In genomic region chr19:51093066-51093465, GRCh38 we compare ENCODE assay signal across 1 cellular context.
TF ChIP-seq lines count a peak whose summit lies in the region.

No MANE protein-coding gene starts in this region.

TF ChIP-seq in HepG2, 621 proteins besides CTCF, POLR2A, EP300 and RAD21:
- TF ChIP-seq MAFF (IDR thresholded peaks at IDR 0.05; ENCODE audit: low read depth, low read length) (no peak), MXD4 (CRISPR knock-in tag; IDR thresholded peaks at IDR 0.05) (no peak), FOXA3 (CRISPR knock-in tag; IDR thresholded peaks at IDR 0.05) (peak; percentile 15; the same call in 1 of the 2 replicates), TAF1 (CRISPR knock-in tag; IDR thresholded peaks at IDR 0.05) (no peak), ZNF563 (CRISPR knock-in tag; IDR thresholded peaks at IDR 0.05) (no peak)
